Comparison of ENCODE assay signal across 8 cellular contexts in genomic region chr4:67545996-67546356, GRCh38. TPM values are rescaled to one million over a fixed set of nuclear protein-coding genes. Genes with fewer than 3 reads are reported as not detected.
DNase-seq lines count a peak whose midpoint lies in the region; ATAC-seq and TF ChIP-seq lines count a peak whose summit lies in the region.

No MANE protein-coding gene starts in this region.

- H3K9me3 ChIP-seq in left lung, result no peaks in the 10 kb centered on the region
- no peaks in the 10 kb centered on the region for H3K9me3 ChIP-seq in vagina

- H3K36me3 ChIP-seq in left lung (no peaks in the 10 kb centered on the region), vagina (no peaks in the 10 kb centered on the region)

- peaks cover 7 to 21% of the 10 kb centered on the region in 2 donors for H3K4me1 ChIP-seq in left lung
- peaks cover 35% of the 10 kb centered on the region for H3K4me1 ChIP-seq in vagina

- H3K27me3 ChIP-seq in left lung, result no peaks in the 10 kb centered on the region
- H3K27me3 ChIP-seq in vagina, result no peaks in the 10 kb centered on the region

- ATAC-seq in stimulated activated naive CD8-positive, alpha-beta T cell treated with anti-CD3 and anti-CD28 coated beads, Interleukin-15, Interleukin-2, amounts not matched to agents 100 U/mL and 50 U/mL, for 24 hours, result no peak
- ATAC-seq in activated CD8-positive, alpha-beta T cell treated with anti-CD3 and anti-CD28 coated beads, Interleukin-2, amount 10 ng/mL, durations not matched to agents 7 days and 5 days, result no peak
- ATAC-seq in left lung (no peak), HG03342 (IDR thresholded peaks at IDR 0.05; ENCODE audit: unreplicated experiment) (no peak)

- CTCF ChIA-PET in activated CD8-positive, alpha-beta T cell treated with anti-CD3 and anti-CD28 coated beads, Interleukin-2, amount 10 ng/mL, durations not matched to agents 7 days and 5 days (lab: Charles Lee), result interaction anchor here (1.1 to 2.4 kb wide), 5 partner anchors 11 to 201 kb away, joined by 3 to 9 read pairs (median 5); partner anchors contain the start of gene UBA6

- H3K4me3 Mint-ChIP-seq in stimulated activated naive CD8-positive, alpha-beta T cell treated with anti-CD3 and anti-CD28 coated beads, Interleukin-15, Interleukin-2, amounts not matched to agents 100 ng/mL and 50 ng/mL, for 24 hours, result peak overlapping the region; percentile 96
- peak overlapping the region; percentile 97 for H3K4me3 Mint-ChIP-seq in activated CD8-positive, alpha-beta T cell treated with anti-CD3 and anti-CD28 coated beads, Interleukin-2, amount 10 ng/mL, durations not matched to agents 7 days and 5 days

- H3K27ac Mint-ChIP-seq in stimulated activated naive CD8-positive, alpha-beta T cell treated with anti-CD3 and anti-CD28 coated beads, Interleukin-15, Interleukin-2, amounts not matched to agents 100 ng/mL and 50 ng/mL, for 24 hours, result no peak overlapping the region
- H3K27ac Mint-ChIP-seq in activated CD8-positive, alpha-beta T cell treated with anti-CD3 and anti-CD28 coated beads, Interleukin-2, amount 10 ng/mL, durations not matched to agents 7 days and 5 days, result peak overlapping the region; percentile 57

- no peak for TF ChIP-seq CTCF in left lung (IDR thresholded peaks at IDR 0.05)
- no peak for TF ChIP-seq CTCF in vagina (IDR thresholded peaks at IDR 0.05)

- intact Hi-C loops in left lung (cut with DNase I) (no loop called here), vagina (cut with DNase I) (no loop called here)

- H3K4me3 ChIP-seq in left lung, result peak overlapping the region; percentile 66 to 74
- H3K4me3 ChIP-seq in vagina, result peak overlapping the region; percentile 83 to 86

- no peak for DNase-seq in stimulated activated naive CD8-positive, alpha-beta T cell treated with anti-CD3 and anti-CD28 coated beads, Interleukin-15, Interleukin-2, amounts not matched to agents 100 U/mL and 50 U/mL, for 24 hours
- DNase-seq in activated CD8-positive, alpha-beta T cell treated with anti-CD3 and anti-CD28 coated beads, Interleukin-2, amount 10 ng/mL, durations not matched to agents 7 days and 5 days, result no peak
- no peak for DNase-seq in left lung
- no peak for DNase-seq in vagina (ENCODE audit: extremely low spot score in 2 of 2)
- DNase-seq in RKO (ENCODE audit: low spot score), result no peak
- no peak for DNase-seq in GM19240 (ENCODE audit: insufficient read length, low spot score)

- H3K27ac ChIP-seq in left lung (peak overlapping the region; percentile 92 to 95), vagina (peak overlapping the region; percentile 92)

- no peaks in the 10 kb centered on the region for H3K27me3 Mint-ChIP-seq in stimulated activated naive CD8-positive, alpha-beta T cell treated with anti-CD3 and anti-CD28 coated beads, Interleukin-15, Interleukin-2, amounts not matched to agents 100 ng/mL and 50 ng/mL, for 24 hours
- no peaks in the 10 kb centered on the region for H3K27me3 Mint-ChIP-seq in activated CD8-positive, alpha-beta T cell treated with anti-CD3 and anti-CD28 coated beads, Interleukin-2, amount 10 ng/mL, durations not matched to agents 7 days and 5 days (ENCODE audit: low read depth)

- H3K36me3 Mint-ChIP-seq in stimulated activated naive CD8-positive, alpha-beta T cell treated with anti-CD3 and anti-CD28 coated beads, Interleukin-15, Interleukin-2, amounts not matched to agents 100 ng/mL and 50 ng/mL, for 24 hours (ENCODE audit: low read depth), result peaks cover 29% of the 10 kb centered on the region
- peaks cover 32% of the 10 kb centered on the region for H3K36me3 Mint-ChIP-seq in activated CD8-positive, alpha-beta T cell treated with anti-CD3 and anti-CD28 coated beads, Interleukin-2, amount 10 ng/mL, durations not matched to agents 7 days and 5 days (ENCODE audit: low read depth)

- H3K9me3 Mint-ChIP-seq in stimulated activated naive CD8-positive, alpha-beta T cell treated with anti-CD3 and anti-CD28 coated beads, Interleukin-15, Interleukin-2, amounts not matched to agents 100 ng/mL and 50 ng/mL, for 24 hours, result no peaks in the 10 kb centered on the region
- H3K9me3 Mint-ChIP-seq in activated CD8-positive, alpha-beta T cell treated with anti-CD3 and anti-CD28 coated beads, Interleukin-2, amount 10 ng/mL, durations not matched to agents 7 days and 5 days (ENCODE audit: insufficient read depth), result no peaks in the 10 kb centered on the region

- POLR2A ChIA-PET in activated CD8-positive, alpha-beta T cell treated with anti-CD3 and anti-CD28 coated beads, Interleukin-2, amount 10 ng/mL, durations not matched to agents 7 days and 5 days (lab: Charles Lee), result interaction anchor here (0.6 to 3.1 kb wide), 10 partner anchors 10 to 803 kb away, joined by 3 to 27 read pairs (median 4); partner anchors contain the start of genes UBA6 and YTHDC1

- peaks cover 37% of the 10 kb centered on the region for H3K4me1 Mint-ChIP-seq in stimulated activated naive CD8-positive, alpha-beta T cell treated with anti-CD3 and anti-CD28 coated beads, Interleukin-15, Interleukin-2, amounts not matched to agents 100 ng/mL and 50 ng/mL, for 24 hours (ENCODE audit: low read depth)
- peaks cover 42% of the 10 kb centered on the region for H3K4me1 Mint-ChIP-seq in activated CD8-positive, alpha-beta T cell treated with anti-CD3 and anti-CD28 coated beads, Interleukin-2, amount 10 ng/mL, durations not matched to agents 7 days and 5 days (ENCODE audit: low read depth)

- TF ChIP-seq POLR2A in vagina (IDR thresholded peaks at IDR 0.05), result no peak

RNA-seq across cellular contexts. Expression of gene CENPC, which starts 0.7 kb away (rescaled TPM):
- 10 to 100 TPM; 33.2 to 33.7 TPM for total RNA-seq in activated CD8-positive, alpha-beta T cell treated with anti-CD3 and anti-CD28 coated beads, Interleukin-2, amount 10 ng/mL, durations not matched to agents 7 days and 5 days
- total RNA-seq in left lung (10 to 100 TPM; 16.1 to 16.5 TPM), vagina (24.6 TPM)

RNA-seq across cellular contexts. Expression of gene STAP1, which starts 12.6 kb away (rescaled TPM):
- total RNA-seq in activated CD8-positive, alpha-beta T cell treated with anti-CD3 and anti-CD28 coated beads, Interleukin-2, amount 10 ng/mL, durations not matched to agents 7 days and 5 days, result 10 to 100 TPM; 22.3 to 23.1 TPM
- total RNA-seq in left lung, result under 1 TPM; 0.47 to 0.50 TPM
- total RNA-seq in vagina, result not detected

Comparison
In these comparisons a context has a peak if more than half of its experiments do, and no peak if none do; other contexts are left out.
1. RNA of gene STAP1, which starts 12.6 kb away (total RNA-seq): 22.3 to 23.1 TPM in activated CD8-positive, alpha-beta T cell treated with anti-CD3 and anti-CD28 coated beads, Interleukin-2, amount 10 ng/mL, durations not matched to agents 7 days and 5 days; 0.47 to 0.50 TPM in left lung and not detected in vagina (single experiment); every median in the first group is over 10 times any median in the second.